ENCODE assay signal across 11 cellular contexts in genomic region chr21:32807717-32808380, GRCh38. TPM values are rescaled to one million over a fixed set of nuclear protein-coding genes. Genes with fewer than 3 reads are reported as not detected.
DNase-seq lines count a peak whose midpoint lies in the region; ATAC-seq, FAIRE-seq and TF ChIP-seq lines count a peak whose summit lies in the region.
"Had no signal": no experiment of that assay in that cellular context is flagged by ENCODE, and none has a peak within 500 bp of the region (broad histone marks: within the 10 kb centered on the region; RNA-seq: fewer than 3 reads in every experiment).

No MANE protein-coding gene starts in this region.

- H3K36me3 ChIP-seq in right atrium auricular region (no peaks in the 10 kb centered on the region), bronchial epithelial cell (ENCODE audit: control insufficient read depth, insufficient read depth, low read length) (no peaks in the 10 kb centered on the region)
- no peaks in the 10 kb centered on the region for H3K36me3 ChIP-seq in CD4-positive, alpha-beta memory T cell (ENCODE audit: insufficient read depth, low read length)
- H3K36me3 ChIP-seq: upper lobe of left lung had no signal

- TF ChIP-seq CTCF in right atrium auricular region (IDR thresholded peaks at IDR 0.05) (no peak), bronchial epithelial cell (IDR thresholded peaks at IDR 0.05; ENCODE audit: insufficient read depth, low read length, severe bottlenecking) (no peak)

- H3K4me3 ChIP-seq in right atrium auricular region (no peak overlapping the region), bronchial epithelial cell (ENCODE audit: low read depth, low read length) (no peak overlapping the region)
- H3K4me3 ChIP-seq in CD4-positive, alpha-beta memory T cell (ENCODE audit: low read length in 2 of 2) = no peak overlapping the region
- H3K4me3 ChIP-seq: upper lobe of left lung had no signal

- H3K36me3 Mint-ChIP-seq in CD4-positive, alpha-beta memory T cell = no peaks in the 10 kb centered on the region
- no peaks in the 10 kb centered on the region for H3K36me3 Mint-ChIP-seq in activated T-helper 2 cell treated with anti-CD3 and anti-CD28 coated beads, Interferon-gamma antibody, Interleukin-2, Interleukin-4, amounts not matched to agents 10 μg/mL and 5 μg/mL and 100 μg/mL, durations not matched to agents 14 hours and 24 hours and 36 hours (ENCODE audit: low read depth)
- H3K36me3 Mint-ChIP-seq: natural killer cell had no signal

- H3K4me1 ChIP-seq in right atrium auricular region = no peaks in the 10 kb centered on the region
- H3K4me1 ChIP-seq in CD4-positive, alpha-beta memory T cell (ENCODE audit: insufficient read depth, low read length) = no peaks in the 10 kb centered on the region

- H3K27me3 ChIP-seq in right atrium auricular region (no peaks in the 10 kb centered on the region), bronchial epithelial cell (ENCODE audit: control insufficient read depth, insufficient read depth, low read length) (no peaks in the 10 kb centered on the region)
- no peaks in the 10 kb centered on the region for H3K27me3 ChIP-seq in CD4-positive, alpha-beta memory T cell (ENCODE audit: insufficient read depth, low read length)
- H3K27me3 ChIP-seq: upper lobe of left lung had no signal

- H3K27me3 Mint-ChIP-seq in CD4-positive, alpha-beta memory T cell = no peaks in the 10 kb centered on the region
- H3K27me3 Mint-ChIP-seq in activated T-helper 2 cell treated with anti-CD3 and anti-CD28 coated beads, Interferon-gamma antibody, Interleukin-2, Interleukin-4, amounts not matched to agents 10 μg/mL and 5 μg/mL and 100 μg/mL, durations not matched to agents 14 hours and 24 hours and 36 hours (ENCODE audit: low read depth) = no peaks in the 10 kb centered on the region

- H3K9me3 ChIP-seq in right atrium auricular region = no peaks in the 10 kb centered on the region
- no peaks in the 10 kb centered on the region for H3K9me3 ChIP-seq in CD4-positive, alpha-beta memory T cell (ENCODE audit: control insufficient read depth in 1 of 2, low read length in 2 of 2)
- H3K9me3 ChIP-seq: upper lobe of left lung had no signal

- ATAC-seq in Right ventricle myocardium inferior (peak; percentile 66), GM19395 (IDR thresholded peaks at IDR 0.05; ENCODE audit: unreplicated experiment) (no peak)
- ATAC-seq: natural killer cell had no signal

- intact Hi-C loops in Right ventricle myocardium inferior (cut with DNase I) = no loop called here
- intact Hi-C loops in CD4-positive, alpha-beta memory T cell (cut with micrococcal nuclease) = no loop called here
- intact Hi-C loops in activated T-helper 2 cell treated with anti-CD3 and anti-CD28 coated beads, Interferon-gamma antibody, Interleukin-2, Interleukin-4, amounts not matched to agents 10 μg/mL and 5 μg/mL and 100 μg/mL, durations not matched to agents 14 hours and 24 hours and 36 hours (cut with micrococcal nuclease) = loop anchor here (2.0 to 5.0 kb wide), 2 partner anchors 35 to 71 kb away; no protein-coding TSS in a partner anchor

- no peak overlapping the region for H3K27ac Mint-ChIP-seq in CD4-positive, alpha-beta memory T cell
- H3K27ac Mint-ChIP-seq in activated T-helper 2 cell treated with anti-CD3 and anti-CD28 coated beads, Interferon-gamma antibody, Interleukin-2, Interleukin-4, amounts not matched to agents 10 μg/mL and 5 μg/mL and 100 μg/mL, durations not matched to agents 14 hours and 24 hours and 36 hours = no peak overlapping the region
- H3K27ac Mint-ChIP-seq: natural killer cell had no signal

- H3K9me3 Mint-ChIP-seq in CD4-positive, alpha-beta memory T cell = no peaks in the 10 kb centered on the region
- H3K9me3 Mint-ChIP-seq in activated T-helper 2 cell treated with anti-CD3 and anti-CD28 coated beads, Interferon-gamma antibody, Interleukin-2, Interleukin-4, amounts not matched to agents 10 μg/mL and 5 μg/mL and 100 μg/mL, durations not matched to agents 14 hours and 24 hours and 36 hours = peaks cover 6% of the 10 kb centered on the region
- H3K9me3 Mint-ChIP-seq: natural killer cell had no signal

- peaks cover 6 to 9% (median 8%) of the 10 kb centered on the region in 4 donors for H3K4me1 Mint-ChIP-seq in CD4-positive, alpha-beta memory T cell
- H3K4me1 Mint-ChIP-seq in activated T-helper 2 cell treated with anti-CD3 and anti-CD28 coated beads, Interferon-gamma antibody, Interleukin-2, Interleukin-4, amounts not matched to agents 10 μg/mL and 5 μg/mL and 100 μg/mL, durations not matched to agents 14 hours and 24 hours and 36 hours (ENCODE audit: low read depth) = peaks cover 28% of the 10 kb centered on the region

- no peak overlapping the region for H3K4me3 Mint-ChIP-seq in CD4-positive, alpha-beta memory T cell
- H3K4me3 Mint-ChIP-seq in activated T-helper 2 cell treated with anti-CD3 and anti-CD28 coated beads, Interferon-gamma antibody, Interleukin-2, Interleukin-4, amounts not matched to agents 10 μg/mL and 5 μg/mL and 100 μg/mL, durations not matched to agents 14 hours and 24 hours and 36 hours (ENCODE audit: low read depth) = no peak overlapping the region
- H3K4me3 Mint-ChIP-seq: natural killer cell had no signal

- peak overlapping the region in 1 of 2 donors; percentile 47 for H3K27ac ChIP-seq in right atrium auricular region
- H3K27ac ChIP-seq in CD4-positive, alpha-beta memory T cell (ENCODE audit: low read depth, low read length) = no peak overlapping the region
- H3K27ac ChIP-seq: upper lobe of left lung had no signal

- POLR2A ChIA-PET in CD4-positive, alpha-beta memory T cell (lab: Charles Lee; ENCODE audit: partially characterized antibody) = no interaction called here

- peak; percentile 58 for FAIRE-seq in bronchial epithelial cell (lab: Jason Lieb, UNC)
- FAIRE-seq: TTC549 had no signal

- CTCF ChIA-PET in CD4-positive, alpha-beta memory T cell (lab: Charles Lee; ENCODE audit: partially characterized antibody) = no interaction called here

- DNase-seq in Right ventricle myocardium inferior (ENCODE audit: missing footprints) (no peak), right atrium auricular region (ENCODE audit: low spot score) (no peak), bronchial epithelial cell (ENCODE audit: low read depth) (peak; percentile 30), left kidney (ENCODE audit: low read depth, low spot score) (peak; percentile 32), DMS153 treated with DMSO at 0.1 percent for 48 hours (lab: John Stamatoyannopoulos, UW; ENCODE audit: unreplicated experiment) (no peak)
- DNase-seq in CD4-positive, alpha-beta memory T cell = no peak
- no peak for DNase-seq in activated T-helper 2 cell treated with anti-CD3 and anti-CD28 coated beads, Interferon-gamma antibody, Interleukin-2, Interleukin-4, amounts not matched to agents 10 μg/mL and 5 μg/mL and 100 μg/mL, durations not matched to agents 14 hours and 24 hours and 36 hours (ENCODE audit: low spot score)
- DNase-seq: natural killer cell, upper lobe of left lung had no signal

RNA-seq across cellular contexts. Expression of gene PAXBP1, which starts 36.3 kb away (rescaled TPM):
- total RNA-seq in Right ventricle myocardium inferior = 12.5 TPM
- total RNA-seq in right atrium auricular region = 1 to 10 TPM; 9.4 to 9.6 TPM
- total RNA-seq in bronchial epithelial cell = 25.6 and 26.6 TPM in 2 replicates
- total RNA-seq in CD4-positive, alpha-beta memory T cell = 10 to 100 TPM; 72.8 to 75.1 TPM
- polyA plus RNA-seq in CD4-positive, alpha-beta memory T cell = 10 to 100 TPM in 1 of 2 donors, 1 to 10 TPM in 1; 5.5 to 14.8 TPM
- 65.7 and 66.5 TPM in 2 replicates for total RNA-seq in activated T-helper 2 cell treated with anti-CD3 and anti-CD28 coated beads, Interferon-gamma antibody, Interleukin-2, Interleukin-4, amounts not matched to agents 10 μg/mL and 5 μg/mL and 100 μg/mL, durations not matched to agents 14 hours and 24 hours and 36 hours

Comparison
In these comparisons a context has a peak if more than half of its experiments do, and no peak if none do; other contexts are left out.
1. DNase-seq: peak in bronchial epithelial cell (single experiment) and left kidney (single experiment); none in Right ventricle myocardium inferior (single experiment), right atrium auricular region (single experiment), CD4-positive, alpha-beta memory T cell (0 of 5), DMS153 treated with DMSO at 0.1 percent for 48 hours (single experiment) and activated T-helper 2 cell treated with anti-CD3 and anti-CD28 coated beads, Interferon-gamma antibody, Interleukin-2, Interleukin-4, amounts not matched to agents 10 μg/mL and 5 μg/mL and 100 μg/mL, durations not matched to agents 14 hours and 24 hours and 36 hours (single experiment).